In genomic region chr9:110578896-110579752, GRCh38 we compare ENCODE assay signal across 8 cellular contexts. TPM values are rescaled to one million over a fixed set of nuclear protein-coding genes. Genes with fewer than 3 reads are reported as not detected.
DNase-seq lines count a peak whose midpoint lies in the region; ATAC-seq, FAIRE-seq and TF ChIP-seq lines count a peak whose summit lies in the region.

Gene SVEP1 (minus strand): TSS chr9:110579741. CDS start chr9:110579543, 198 bp downstream.

- peaks cover 25% of the 10 kb centered on the region for H3K27me3 ChIP-seq in adrenal gland
- H3K27me3 ChIP-seq in ovary = no peaks in the 10 kb centered on the region

- DNase-seq in HTR-8/SVneo (ENCODE audit: insufficient read length, low spot score) (peak; percentile 19), adrenal gland (peak in 6 of 7 donors; percentile 13 to 56 (median 36)), cardiac septum (ENCODE audit: low spot score) (peak; percentile 79), ovary (peak in 4 of 5 donors; percentile 26 to 45 (median 35)), NCI-H2029 (lab: John Stamatoyannopoulos, UW) (no peak), H4 (ENCODE audit: low spot score) (no peak), natural killer cell (no peak)

- H3K4me3 ChIP-seq in adrenal gland (peak within 1 kb of the TSS in 2 of 4 donors; percentile 1 to 57), ovary (peak within 1 kb of the TSS; percentile 44)

- peaks cover 0 to 13% (median 0%) of the 10 kb centered on the region in 3 donors for H3K9me3 ChIP-seq in adrenal gland (replicated peaks in 1 of 3)
- H3K9me3 ChIP-seq in ovary = no peaks in the 10 kb centered on the region

- ATAC-seq in HG02571 (IDR thresholded peaks at IDR 0.05; ENCODE audit: unreplicated experiment) (no peak), natural killer cell (no peak)

- H3K9me3 Mint-ChIP-seq in natural killer cell = no peaks in the 10 kb centered on the region

- peaks cover 23 to 39% of the 10 kb centered on the region in 2 donors for H3K27me3 Mint-ChIP-seq in natural killer cell (ENCODE audit: low read depth in 2 of 2)

- no peaks in the 10 kb centered on the region for H3K36me3 Mint-ChIP-seq in natural killer cell

- no peak for TF ChIP-seq EP300 in ovary (IDR thresholded peaks at IDR 0.05)

- H3K36me3 ChIP-seq in adrenal gland (replicated peaks in 1 of 2) (no peaks in the 10 kb centered on the region), ovary (no peaks in the 10 kb centered on the region)

- H3K4me1 Mint-ChIP-seq in natural killer cell = no peaks in the 10 kb centered on the region

- intact Hi-C loops in adrenal gland (cut with DNase I) = no loop called here
- intact Hi-C loops in cardiac septum (cut with DNase I) = no loop called here
- intact Hi-C loops in ovary (cut with DNase I) = no loop called here
- intact Hi-C loops in natural killer cell (cut with micrococcal nuclease) = no loop called here

- peak; percentile 72 for FAIRE-seq in HTR-8/SVneo (lab: Jason Lieb, UNC)

- H3K27ac ChIP-seq in adrenal gland (peak within 1 kb of the TSS in 4 of 5 donors; percentile 11 to 77 (median 52)), ovary (no peak within 1 kb of the TSS)

- H3K4me3 Mint-ChIP-seq in natural killer cell = no peak within 1 kb of the TSS

- no peak for TF ChIP-seq POLR2A in adrenal gland (IDR thresholded peaks at IDR 0.05)
- TF ChIP-seq POLR2A in ovary (IDR thresholded peaks at IDR 0.05) = no peak

- WGBS in adrenal gland, 4 donors = 1 to 13% (median 2%) methylated on average over 14 to 99 of the region's 99 CpGs
- WGBS in ovary, 3 donors = 1 to 4% (median 1%) methylated on average over 30 to 99 of the region's 99 CpGs

- H3K27ac Mint-ChIP-seq in natural killer cell = no peak within 1 kb of the TSS

- no peaks in the 10 kb centered on the region for H3K4me1 ChIP-seq in adrenal gland (replicated peaks in 1 of 2)
- no peaks in the 10 kb centered on the region for H3K4me1 ChIP-seq in ovary (ENCODE audit: insufficient read depth)

- TF ChIP-seq CTCF in adrenal gland (IDR thresholded peaks at IDR 0.05) (no peak), ovary (IDR thresholded peaks at IDR 0.05) (no peak), natural killer cell (IDR thresholded peaks at IDR 0.05) (no peak)

RNA-seq across cellular contexts. Expression of gene SVEP1, which starts in this region (rescaled TPM):
- total RNA-seq in adrenal gland (10 to 100 TPM; 14.0 to 45.3 (median 24.4) TPM), cardiac septum (6.7 TPM), ovary (10 to 100 TPM in 4 of 7 donors, 1 to 10 TPM in 2, under 1 TPM in 1; 0.40 to 20.0 (median 13.3) TPM), natural killer cell (not detected)
- polyA plus RNA-seq in adrenal gland (1 to 10 TPM; 2.2 to 7.0 (median 5.1) TPM), ovary (10 to 100 TPM in 1 of 2 donors, 1 to 10 TPM in 1; 1.2 to 23.1 TPM)
- total RNA-seq in H4 (2014; rRNA removed; shearing (Covaris generic)) = 0.16 and 0.41 TPM in 2 replicates

Comparison
In these comparisons a context has a peak if more than half of its experiments do, and no peak if none do; other contexts are left out.
1. DNase-seq: peak in HTR-8/SVneo (single experiment), adrenal gland (6 of 7), cardiac septum (single experiment) and ovary (4 of 5); none in NCI-H2029 (single experiment), H4 (single experiment) and natural killer cell (single experiment).
2. H3K27ac ChIP-seq: peak in adrenal gland (4 of 5); none in ovary (0 of 2).